ENCODE assay signal across 1 cellular context in genomic region chrX:123965712-123966111, GRCh38.
TF ChIP-seq lines count a peak whose summit lies in the region.

No MANE protein-coding gene starts in this region.

TF ChIP-seq in H1, 55 proteins besides CTCF, POLR2A, EP300 and RAD21:
- TF ChIP-seq CEBPB (IDR thresholded peaks at IDR 0.05; ENCODE audit: low read depth, low read length) = 0 out of 2 replicates have a peak, but pooled peaks have one; percentile 16
- TF ChIP-seq RNF2 (IDR thresholded peaks at IDR 0.05; ENCODE audit: borderline replicate concordance, low read depth, low read length, missing control alignments, poor library complexity, severe bottlenecking) = no peak
